1 cellular context compared by ENCODE assay signal in genomic region chr6:134424795-134425163, GRCh38.
TF ChIP-seq lines count a peak whose summit lies in the region.

No MANE protein-coding gene starts in this region.

TF ChIP-seq in WTC11, 78 proteins besides CTCF, POLR2A, EP300 and RAD21 (continued from another document):
- TF ChIP-seq FOXP4 (CRISPR knock-in tag; IDR thresholded peaks at IDR 0.05) (no peak), E2F4 (CRISPR knock-in tag; IDR thresholded peaks at IDR 0.05; ENCODE audit: borderline replicate concordance, low read depth) (no peak), ATF3 (CRISPR knock-in tag; conservative IDR thresholded peaks at IDR 0.05) (no peak), ZNF416 (CRISPR knock-in tag; IDR thresholded peaks at IDR 0.05) (no peak), ATF6 (CRISPR knock-in tag; IDR thresholded peaks at IDR 0.05) (no peak), AFF4 (CRISPR knock-in tag; IDR thresholded peaks at IDR 0.05; ENCODE audit: borderline replicate concordance) (no peak), ZNF425 (CRISPR knock-in tag; conservative IDR thresholded peaks at IDR 0.05) (no peak), E2F5 (CRISPR knock-in tag; IDR thresholded peaks at IDR 0.05) (no peak)
